7 cellular contexts compared by ENCODE assay signal in the genomic region with DNA sequence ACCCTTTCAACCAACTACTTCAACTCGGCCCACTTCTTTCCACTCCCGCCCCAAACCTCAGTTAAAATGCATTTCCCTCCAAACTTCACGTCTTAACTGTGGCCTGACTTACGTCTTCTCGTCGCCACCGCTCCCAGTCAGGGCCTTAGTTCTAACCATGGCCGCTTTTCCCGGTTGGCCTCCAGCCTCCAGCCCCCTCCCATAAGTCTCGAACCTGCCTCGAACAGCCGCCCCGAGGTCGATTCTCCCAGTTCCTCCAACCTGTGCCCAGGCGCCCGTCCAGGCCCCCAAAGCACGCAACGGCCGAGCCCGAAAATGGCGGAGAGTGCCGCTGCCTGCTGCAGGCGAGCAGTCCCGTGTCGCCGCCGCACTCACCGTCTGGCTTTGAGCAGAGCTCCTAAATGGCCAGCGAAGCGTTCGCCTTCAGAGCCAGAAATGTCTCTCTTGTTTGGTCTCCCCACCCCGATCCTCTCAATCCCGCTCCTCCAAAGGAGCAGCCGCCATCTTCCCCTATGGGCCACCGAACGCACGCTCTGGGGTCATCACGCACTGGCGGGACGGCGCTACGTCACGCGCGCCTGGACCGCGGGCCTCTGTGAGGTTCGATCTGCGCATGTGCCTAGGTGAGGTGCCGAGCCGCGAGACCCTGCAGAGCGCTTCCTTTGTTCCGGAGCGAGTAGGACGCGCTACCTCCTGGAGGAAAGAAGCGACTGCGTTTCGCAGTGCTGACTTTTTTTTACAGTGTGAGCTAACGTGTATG. TPM values are rescaled to one million over a fixed set of nuclear protein-coding genes. Genes with fewer than 3 reads are reported as not detected.
DNase-seq lines count a peak whose midpoint lies in the region; ATAC-seq and TF ChIP-seq lines count a peak whose summit lies in the region.

A gene (minus strand): TSS at position 535 of the 760 bp plus-strand sequence. CDS start 40,190 bp downstream, outside the sequence.

- H3K36me3 Mint-ChIP-seq in T-helper 2 cell treated with Interferon-gamma antibody and Interleukin-4, amounts not matched to agents 5 μg/mL and 100 μg/mL, for 36 hours (ENCODE audit: low read depth), result peaks cover 24% of the 10 kb centered on the region

- H3K79me2 ChIP-seq in hepatocyte, result peaks cover 50% of the 10 kb centered on the region

- H3K27me3 Mint-ChIP-seq in T-helper 2 cell treated with Interferon-gamma antibody and Interleukin-4, amounts not matched to agents 5 μg/mL and 100 μg/mL, for 36 hours (ENCODE audit: low read depth), result peaks cover 9% of the 10 kb centered on the region

- peaks cover 42% of the 10 kb centered on the region for H4K20me1 ChIP-seq in hepatocyte (ENCODE audit: insufficient read depth, poor library complexity, severe bottlenecking)

- H3K9me3 Mint-ChIP-seq in T-helper 2 cell treated with Interferon-gamma antibody and Interleukin-4, amounts not matched to agents 5 μg/mL and 100 μg/mL, for 36 hours, result no peaks in the 10 kb centered on the region

- TF ChIP-seq CTCF in ascending aorta (IDR thresholded peaks at IDR 0.05), result no peak
- TF ChIP-seq CTCF in hepatocyte (IDR thresholded peaks at IDR 0.05; ENCODE audit: poor library complexity), result peak; percentile 34
- TF ChIP-seq CTCF in retinal pigment epithelial cell (conservative IDR thresholded peaks at IDR 0.05; ENCODE audit: low read depth, low read length), result peak; percentile 22

- peak; percentile 98 for ATAC-seq in GM18502 (IDR thresholded peaks at IDR 0.05; ENCODE audit: poor library complexity, unreplicated experiment)
- peak; percentile 92 for ATAC-seq in HG02970 (IDR thresholded peaks at IDR 0.05; ENCODE audit: low FRiP score, unreplicated experiment)

- H3K4me3 ChIP-seq in ascending aorta (peak within 1 kb of the TSS; percentile 67 to 70), hepatocyte (peak within 1 kb of the TSS; percentile 56), retinal pigment epithelial cell (ENCODE audit: low read length) (peak within 1 kb of the TSS; percentile 93)

- no peaks in the 10 kb centered on the region for H3K9me3 ChIP-seq in ascending aorta
- H3K9me3 ChIP-seq in hepatocyte (ENCODE audit: low read depth), result no peaks in the 10 kb centered on the region

- peak; percentile 88 to 93 for DNase-seq in NCI-H1930 (lab: John Stamatoyannopoulos, UW)
- peak; percentile 95 for DNase-seq in T-helper 2 cell treated with Interferon-gamma antibody and Interleukin-4, amounts not matched to agents 5 μg/mL and 100 μg/mL, for 36 hours (ENCODE audit: low spot score)
- DNase-seq in ascending aorta (ENCODE audit: low spot score in 2 of 2), result peak; percentile 57 to 90
- peak; percentile 97 for DNase-seq in hepatocyte (ENCODE audit: low spot score)
- DNase-seq in retinal pigment epithelial cell (ENCODE audit: low read depth), result peak; percentile 61

- H3K27me3 ChIP-seq in ascending aorta (no peaks in the 10 kb centered on the region), hepatocyte (no peaks in the 10 kb centered on the region)

- intact Hi-C loops in ascending aorta (cut with DNase I), result loop anchor here (2.0 to 5.0 kb wide), 3 partner anchors 48 to 304 kb away; a partner anchor contains a TSS

- under 1% methylated on average over 60 of the region's 61 CpGs for WGBS in hepatocyte (ENCODE audit: low lambda C conversion rate, missing lambda C conversion rate)

- peak within 1 kb of the TSS; percentile 60 for H2AFZ ChIP-seq in hepatocyte

- H3K36me3 ChIP-seq in ascending aorta (no peaks in the 10 kb centered on the region), hepatocyte (replicated peaks; ENCODE audit: insufficient read depth, low read depth) (no peaks in the 10 kb centered on the region)

- no peaks in the 10 kb centered on the region for H3K9me2 ChIP-seq in hepatocyte (replicated peaks; ENCODE audit: insufficient read depth)

- H3K4me1 ChIP-seq in ascending aorta, result peaks cover 0 to 26% of the 10 kb centered on the region in 2 donors
- H3K4me1 ChIP-seq in hepatocyte (ENCODE audit: insufficient read depth), result peaks cover 31% of the 10 kb centered on the region

- H3K27ac ChIP-seq in ascending aorta (peak within 1 kb of the TSS; percentile 79 to 87), hepatocyte (peak within 1 kb of the TSS; percentile 98)

- peaks cover 26% of the 10 kb centered on the region for H3K4me1 Mint-ChIP-seq in T-helper 2 cell treated with Interferon-gamma antibody and Interleukin-4, amounts not matched to agents 5 μg/mL and 100 μg/mL, for 36 hours (ENCODE audit: low read depth)

- peak within 1 kb of the TSS; percentile 85 for H3K4me2 ChIP-seq in hepatocyte

- H3K4me3 Mint-ChIP-seq in T-helper 2 cell treated with Interferon-gamma antibody and Interleukin-4, amounts not matched to agents 5 μg/mL and 100 μg/mL, for 36 hours, result peak within 1 kb of the TSS; percentile 90

- peak within 1 kb of the TSS; percentile 98 for H3K27ac Mint-ChIP-seq in T-helper 2 cell treated with Interferon-gamma antibody and Interleukin-4, amounts not matched to agents 5 μg/mL and 100 μg/mL, for 36 hours

RNA-seq across cellular contexts. Expression of the gene that starts here (rescaled TPM):
- total RNA-seq in ascending aorta, result 13.9 TPM
- total RNA-seq in hepatocyte, result 36.2 and 47.5 TPM in 2 replicates
- polyA plus RNA-seq in hepatocyte, result 33.5 and 43.3 TPM in 2 replicates

Comparison
In these comparisons a context has a peak if more than half of its experiments do, and no peak if none do; other contexts are left out.
1. Peak in every context shown above with its lines: DNase-seq, ATAC-seq, H3K4me3 ChIP-seq and H3K27ac ChIP-seq.
2. CTCF ChIP-seq: peak in hepatocyte (single experiment) and retinal pigment epithelial cell (single experiment); none in ascending aorta (0 of 3).